Comparison of ENCODE assay signal across 11 cellular contexts in genomic region chr1:23114424-23115079, GRCh38. TPM values are rescaled to one million over a fixed set of nuclear protein-coding genes. Genes with fewer than 3 reads are reported as not detected.
DNase-seq lines count a peak whose midpoint lies in the region; ATAC-seq, FAIRE-seq and TF ChIP-seq lines count a peak whose summit lies in the region.
"Had no signal": no experiment of that assay in that cellular context is flagged by ENCODE, and none has a peak within 500 bp of the region (broad histone marks: within the 10 kb centered on the region; RNA-seq: fewer than 3 reads in every experiment).

No MANE protein-coding gene starts in this region.

- peaks cover 84% of the 10 kb centered on the region for H3K4me1 ChIP-seq in A549
- H3K4me1 ChIP-seq in adrenal gland (replicated peaks in 1 of 2), result peaks cover 42 to 91% of the 10 kb centered on the region in 2 donors
- H3K4me1 ChIP-seq in aorta (ENCODE audit: control insufficient read depth in 1 of 2, insufficient read depth in 2 of 2, low read length in 2 of 2), result peaks cover 0 to 5% of the 10 kb centered on the region in 2 donors

- TF ChIP-seq RAD21 in A549 (conservative IDR thresholded peaks at IDR 0.05 in 1 of 2, IDR thresholded peaks at IDR 0.05 in 1 of 2), result no peak

- peaks cover 31% of the 10 kb centered on the region for H3K4me1 Mint-ChIP-seq in mesothelial cell of epicardium

- FAIRE-seq in A549 (lab: Jason Lieb, UNC), result no peak

- H3K27ac Mint-ChIP-seq in mesothelial cell of epicardium, result peak overlapping the region; percentile 66

- H3K9me3 Mint-ChIP-seq in mesothelial cell of epicardium, result no peaks in the 10 kb centered on the region

- H3K36me3 ChIP-seq in adrenal gland (replicated peaks in 1 of 2), result no peaks in the 10 kb centered on the region
- H3K36me3 ChIP-seq in aorta (ENCODE audit: control insufficient read depth in 1 of 2, insufficient read depth in 2 of 2, low read length in 1 of 2), result no peaks in the 10 kb centered on the region

- no peak overlapping the region for H3K4me3 Mint-ChIP-seq in mesothelial cell of epicardium

- H3K4me3 ChIP-seq in A549 (no peak overlapping the region), GM12865 (ENCODE audit: low read depth, low read length) (no peak overlapping the region), adrenal gland (no peak overlapping the region), aorta (ENCODE audit: low read length in 2 of 2) (no peak overlapping the region)

- no peak for DNase-seq in A549 (ENCODE audit: low read depth in 1 of 2, low spot score in 1 of 2)
- DNase-seq in GM12865 (ENCODE audit: low read depth), result peak; percentile 13
- no peak for DNase-seq in adrenal gland
- no peak for DNase-seq in mesothelial cell of epicardium (ENCODE audit: low spot score in 2 of 2, unreplicated experiment in 2 of 2)
- no peak for DNase-seq in KBM-7
- no peak for DNase-seq in aorta
- DNase-seq: anterior cingulate cortex, NCI-H2029 treated with DMSO at 0.1 percent for 48 hours, posterior cingulate gyrus had no signal

- intact Hi-C loops in adrenal gland (cut with DNase I), result no loop called here
- intact Hi-C loops in aorta (cut with DNase I), result no loop called here

- 72% methylated on average over 6 of the region's 6 CpGs for WGBS in A549 (ENCODE audit: missing lambda C conversion rate)
- 58 to 73% (median 67%) methylated on average over 6 of the region's 6 CpGs for WGBS in adrenal gland, 4 donors
- 38 to 46% methylated on average over 6 of the region's 6 CpGs for WGBS in aorta, 2 donors

- ATAC-seq in A549 (peak in 1 of 2 experiments; percentile 16; a peak in 2 of 6 replicates), aorta (ENCODE audit: low FRiP score) (no peak), HG02763 (IDR thresholded peaks at IDR 0.05; ENCODE audit: unreplicated experiment) (no peak), HG03196 (IDR thresholded peaks at IDR 0.05; ENCODE audit: unreplicated experiment) (no peak)

- TF ChIP-seq POLR2A in A549 (IDR thresholded peaks at IDR 0.05; ENCODE audit: low read length) (no peak), adrenal gland (IDR thresholded peaks at IDR 0.05) (no peak)

- no peak for TF ChIP-seq CTCF in A549 (IDR thresholded peaks at IDR 0.05)
- no peak for TF ChIP-seq CTCF in GM12865 (IDR thresholded peaks at IDR 0.05; ENCODE audit: insufficient read depth, low read depth, low read length, missing control alignments)
- TF ChIP-seq CTCF in adrenal gland (IDR thresholded peaks at IDR 0.05), result no peak
- TF ChIP-seq CTCF in mesothelial cell of epicardium (IDR thresholded peaks at IDR 0.05; ENCODE audit: unreplicated experiment), result no peak

- CTCF ChIA-PET in A549 (lab: Yijun Ruan, JAX), result interaction anchor here (0.6 kb wide), 1 partner anchor 16 kb away, joined by 4 read pairs; no protein-coding TSS in a partner anchor

- H3K36me3 Mint-ChIP-seq in mesothelial cell of epicardium, result no peaks in the 10 kb centered on the region

- in situ Hi-C loops in KBM-7 (cut with MboI; ENCODE audit: low pct_unique_long_range_greater_than_20kb, low sequenced_read_pairs), result no loop called here

- no peaks in the 10 kb centered on the region for H3K27me3 ChIP-seq in adrenal gland
- H3K27me3 ChIP-seq in aorta (ENCODE audit: control insufficient read depth in 1 of 2, insufficient read depth in 2 of 2, low read length in 1 of 2), result no peaks in the 10 kb centered on the region

- H3K4me2 ChIP-seq in A549, result peak overlapping the region; percentile 43

- H3K9me3 ChIP-seq in A549 (no peaks in the 10 kb centered on the region), adrenal gland (replicated peaks in 1 of 3) (no peaks in the 10 kb centered on the region), aorta (ENCODE audit: control insufficient read depth, low read length) (no peaks in the 10 kb centered on the region)

- POLR2A ChIA-PET in A549 (lab: Yijun Ruan, JAX), result no interaction called here

- H3K27me3 Mint-ChIP-seq in mesothelial cell of epicardium (ENCODE audit: low read depth), result no peaks in the 10 kb centered on the region

- H3K27ac ChIP-seq in A549 (peak overlapping the region in 1 of 2 experiments; percentile 57; a peak in 3 of 6 replicates), adrenal gland (peak overlapping the region in 3 of 5 donors; percentile 1 to 60 (median 6)), aorta (ENCODE audit: low read depth in 1 of 2, low read length in 2 of 2) (no peak overlapping the region)

- TF ChIP-seq EP300 in A549 (IDR thresholded peaks at IDR 0.05), result no peak

TF ChIP-seq in A549, 52 proteins besides CTCF, POLR2A, EP300 and RAD21:
- TF ChIP-seq HOXB13 (CRISPR knock-in tag; IDR thresholded peaks at IDR 0.05; ENCODE audit: low read depth), result no peak
- no peak for TF ChIP-seq NFE2L2 (conservative IDR thresholded peaks at IDR 0.05; ENCODE audit: low read length)
- no peak for TF ChIP-seq CHD4 (IDR thresholded peaks at IDR 0.05; ENCODE audit: borderline replicate concordance)
- no peak for TF ChIP-seq MYC (IDR thresholded peaks at IDR 0.05; ENCODE audit: borderline replicate concordance, low read length)
- no peak for TF ChIP-seq HMGXB4 (CRISPR knock-in tag; IDR thresholded peaks at IDR 0.05; ENCODE audit: borderline replicate concordance)
- TF ChIP-seq BCL3 (IDR thresholded peaks at IDR 0.05), result no peak
- TF ChIP-seq HES2 (IDR thresholded peaks at IDR 0.05), result no peak
- TF ChIP-seq RFX5 (IDR thresholded peaks at IDR 0.05), result no peak
- no peak for TF ChIP-seq POLR2AphosphoS2 (conservative IDR thresholded peaks at IDR 0.05; ENCODE audit: low read length)
- TF ChIP-seq GATA3 (IDR thresholded peaks at IDR 0.05; ENCODE audit: borderline replicate concordance), result no peak
- TF ChIP-seq RARB (CRISPR knock-in tag; IDR thresholded peaks at IDR 0.05), result no peak
- no peak for TF ChIP-seq PHF8 (IDR thresholded peaks at IDR 0.05; ENCODE audit: borderline replicate concordance, low read depth)
- no peak for TF ChIP-seq MAFK (IDR thresholded peaks at IDR 0.05; ENCODE audit: partially characterized antibody)
- no peak for TF ChIP-seq CBX8 (IDR thresholded peaks at IDR 0.05)
- TF ChIP-seq ZFP36 (IDR thresholded peaks at IDR 0.05; ENCODE audit: borderline replicate concordance, partially characterized antibody), result no peak

RNA-seq across cellular contexts. Expression of gene LUZP1, which starts 54.1 kb away (rescaled TPM):
- polyA plus RNA-seq in A549 (2011; rRNA removed) (18.3 and 26.2 TPM in 2 replicates), A549 (2017; fragmentation: RNase III; extraction: RNeasy Plus Mini Kit Qiagen cat#74134 plus additional on column Dnase treatment) (17.9 to 18.2 TPM (median 18.0 TPM) in 3 replicates), adrenal gland (10 to 100 TPM in 1 of 3 donors, 1 to 10 TPM in 2; 7.1 to 25.8 (median 9.7) TPM), aorta (1 to 10 TPM; 5.9 to 6.9 TPM)
- polyA plus RNA-seq in A549 (2012; cell fraction: cytosol; rRNA removed), result 4.7 and 6.1 TPM in 2 replicates
- polyA plus RNA-seq in A549 (2012; cell fraction: nucleus; rRNA removed), result 8.1 and 10.5 TPM in 2 replicates
- 31.8 and 33.3 TPM in 2 replicates for polyA minus RNA-seq in A549 (2011; rRNA and poly(A)+ RNA removed)
- total RNA-seq in adrenal gland (10 to 100 TPM; 16.2 to 65.3 (median 30.1) TPM), mesothelial cell of epicardium (67.6 to 71.9 TPM (median 69.4 TPM) in 3 replicates), aorta (10 to 100 TPM; 40.5 to 42.1 TPM)

Comparison
In these comparisons a context has a peak if more than half of its experiments do, and no peak if none do; other contexts are left out.
1. H3K27ac ChIP-seq: peak in adrenal gland (3 of 5); none in aorta (0 of 2).